Comparison of ENCODE assay signal across 20 cellular contexts in genomic region chr4:128718793-128719192, GRCh38.
A peak's percentile ranks its signal among the peaks of the same experiment; 100 is the strongest.
DNase-seq lines count a peak whose midpoint lies in the region; TF ChIP-seq lines count a peak whose summit lies in the region.
"Had no signal": no experiment of that assay in that cellular context is flagged by ENCODE, and none has a peak within 500 bp of the region (broad histone marks: within the 10 kb centered on the region; RNA-seq: fewer than 3 reads in every experiment).

No MANE protein-coding gene starts in this region.

- intact Hi-C loops in ovary (cut with DNase I) = no loop called here

- no peak overlapping the region for H3K27ac ChIP-seq in brain microvascular endothelial cell
- H3K27ac ChIP-seq in WERI-Rb-1 = no peak overlapping the region
- no peak overlapping the region for H3K27ac ChIP-seq in ovary
- H3K27ac ChIP-seq: 22Rv1, adrenal gland, colonic mucosa, epithelial cell of prostate, tibial artery had no signal

- no peak for TF ChIP-seq POLR2A in ovary (IDR thresholded peaks at IDR 0.05)

- H3K4me3 ChIP-seq in brain microvascular endothelial cell (ENCODE audit: low read depth, low read length) = no peak overlapping the region
- no peak overlapping the region for H3K4me3 ChIP-seq in WERI-Rb-1 (ENCODE audit: low read depth, low read length)
- H3K4me3 ChIP-seq in ovary = no peak overlapping the region
- H3K4me3 ChIP-seq: adrenal gland, colonic mucosa, GM12878, tibial artery had no signal

- in situ Hi-C loops in brain microvascular endothelial cell (cut with HindIII; ENCODE audit: low pct_ligation_motif_present, low sequenced_read_pairs) = no loop called here

- 80 to 89% (median 81%) methylated on average over 1 of the region's 1 CpG for WGBS in ovary, 3 donors

- TF ChIP-seq CTCF in brain microvascular endothelial cell (IDR thresholded peaks at IDR 0.05; ENCODE audit: low read depth, low read length, missing control alignments) = no peak
- no peak for TF ChIP-seq CTCF in WERI-Rb-1 (IDR thresholded peaks at IDR 0.05; ENCODE audit: low read depth, low read length)
- no peak for TF ChIP-seq CTCF in ovary (IDR thresholded peaks at IDR 0.05)

- H3K4me1 ChIP-seq in ovary (ENCODE audit: insufficient read depth) = peaks cover 6% of the 10 kb centered on the region
- H3K4me1 ChIP-seq: adrenal gland, colonic mucosa had no signal

- H3K9me3 ChIP-seq in WERI-Rb-1 (ENCODE audit: severe bottlenecking) (no peaks in the 10 kb centered on the region), ovary (no peaks in the 10 kb centered on the region)
- H3K9me3 ChIP-seq: adrenal gland, colonic mucosa, tibial artery had no signal

- no peak for TF ChIP-seq EP300 in ovary (IDR thresholded peaks at IDR 0.05)

- H3K36me3 ChIP-seq in brain microvascular endothelial cell (replicated peaks) (no peaks in the 10 kb centered on the region), WERI-Rb-1 (no peaks in the 10 kb centered on the region), ovary (no peaks in the 10 kb centered on the region)
- H3K36me3 ChIP-seq: adrenal gland, colonic mucosa, tibial artery had no signal

- DNase-seq in A172 (ENCODE audit: low spot score) (peak; percentile 22), HCEC 1CT (peak; percentile 24), brain microvascular endothelial cell (peak; percentile 28), kidney tubule cell (ENCODE audit: low spot score) (peak; percentile 15), activated gamma-delta T cell (lab: John Stamatoyannopoulos, UW) (no peak), GM19240 (ENCODE audit: insufficient read length, low spot score) (no peak), WERI-Rb-1 (no peak), ovary (no peak)
- DNase-seq: adrenal gland; colonic mucosa; Kasumi-1; NCI-H1417; NCI-H345; nucleus accumbens; small intestine; stimulated activated CD4-positive, alpha-beta T cell treated with anti-CD3 and anti-CD28 coated beads, Interleukin-4, amount 100 ng/mL, for 4 hours; tibial artery had no signal

- H3K27me3 ChIP-seq in brain microvascular endothelial cell (replicated peaks) = no peaks in the 10 kb centered on the region
- H3K27me3 ChIP-seq in WERI-Rb-1 (ENCODE audit: insufficient read depth, low read depth, severe bottlenecking) = no peaks in the 10 kb centered on the region
- no peaks in the 10 kb centered on the region for H3K27me3 ChIP-seq in ovary
- H3K27me3 ChIP-seq: adrenal gland, colonic mucosa, tibial artery had no signal

Comparison
In these comparisons a context has a peak if more than half of its experiments do, and no peak if none do; other contexts are left out.
1. DNase-seq: peak in A172 (single experiment), HCEC 1CT (single experiment), brain microvascular endothelial cell (single experiment) and kidney tubule cell (single experiment); none in activated gamma-delta T cell (single experiment), GM19240 (single experiment), WERI-Rb-1 (single experiment) and ovary (0 of 5).